ENCODE assay signal across 7 cellular contexts in genomic region chr11:7578276-7578955, GRCh38.
A peak's percentile ranks its signal among the peaks of the same experiment; 100 is the strongest.
DNase-seq lines count a peak whose midpoint lies in the region; ATAC-seq lines count a peak whose summit lies in the region.

No MANE protein-coding gene starts in this region.

- intact Hi-C loops in activated CD4-positive, alpha-beta memory T cell treated with anti-CD3 and anti-CD28 coated beads for 36 hours (cut with micrococcal nuclease), result no loop called here

- no peaks in the 10 kb centered on the region for H3K9me3 Mint-ChIP-seq in activated CD4-positive, alpha-beta memory T cell treated with anti-CD3 and anti-CD28 coated beads for 36 hours
- no peaks in the 10 kb centered on the region for H3K9me3 Mint-ChIP-seq in stimulated activated effector memory CD8-positive, alpha-beta T cell treated with anti-CD3 and anti-CD28 coated beads, Interleukin-12 subunit alpha, Interleukin-12 subunit beta, amount 100 ng/mL, for 72 hours

- peak overlapping the region; percentile 1 for H3K27ac Mint-ChIP-seq in activated CD4-positive, alpha-beta memory T cell treated with anti-CD3 and anti-CD28 coated beads for 36 hours
- peak overlapping the region; percentile 29 for H3K27ac Mint-ChIP-seq in stimulated activated effector memory CD8-positive, alpha-beta T cell treated with anti-CD3 and anti-CD28 coated beads, Interleukin-12 subunit alpha, Interleukin-12 subunit beta, amount 100 ng/mL, for 72 hours

- no peak overlapping the region for H3K27ac ChIP-seq in iPS-20b (ENCODE audit: low read length)

- no peaks in the 10 kb centered on the region for H3K27me3 Mint-ChIP-seq in activated CD4-positive, alpha-beta memory T cell treated with anti-CD3 and anti-CD28 coated beads for 36 hours

- no peaks in the 10 kb centered on the region for H3K36me3 ChIP-seq in iPS-20b (ENCODE audit: insufficient read depth, low read depth, low read length)

- H3K4me3 Mint-ChIP-seq in activated CD4-positive, alpha-beta memory T cell treated with anti-CD3 and anti-CD28 coated beads for 36 hours, result no peak overlapping the region
- peak overlapping the region; percentile 34 for H3K4me3 Mint-ChIP-seq in stimulated activated effector memory CD8-positive, alpha-beta T cell treated with anti-CD3 and anti-CD28 coated beads, Interleukin-12 subunit alpha, Interleukin-12 subunit beta, amount 100 ng/mL, for 72 hours

- no peaks in the 10 kb centered on the region for H3K9me3 ChIP-seq in iPS-20b (ENCODE audit: insufficient read depth, low read depth, low read length)

- POLR2A ChIA-PET in activated CD4-positive, alpha-beta memory T cell treated with anti-CD3 and anti-CD28 coated beads for 36 hours (lab: Charles Lee), result no interaction called here

- H3K9ac ChIP-seq in iPS-20b (ENCODE audit: low read depth, low read length), result peak overlapping the region; percentile 14; the same call in 1 of the 2 replicates

- H3K4me1 Mint-ChIP-seq in activated CD4-positive, alpha-beta memory T cell treated with anti-CD3 and anti-CD28 coated beads for 36 hours (ENCODE audit: low read depth), result peaks cover 33% of the 10 kb centered on the region
- peaks cover 34% of the 10 kb centered on the region for H3K4me1 Mint-ChIP-seq in stimulated activated effector memory CD8-positive, alpha-beta T cell treated with anti-CD3 and anti-CD28 coated beads, Interleukin-12 subunit alpha, Interleukin-12 subunit beta, amount 100 ng/mL, for 72 hours

- H3K4me3 ChIP-seq in iPS-20b (ENCODE audit: low read length), result peak overlapping the region; percentile 3; the same call in 1 of the 2 replicates

- peak; percentile 8 for ATAC-seq in GM19395 (IDR thresholded peaks at IDR 0.05; ENCODE audit: unreplicated experiment)
- ATAC-seq in stimulated activated effector memory CD8-positive, alpha-beta T cell treated with anti-CD3 and anti-CD28 coated beads, Interleukin-12 subunit alpha, Interleukin-12 subunit beta, amount 100 ng/mL, for 72 hours, result no peak

- no peaks in the 10 kb centered on the region for H3K36me3 Mint-ChIP-seq in activated CD4-positive, alpha-beta memory T cell treated with anti-CD3 and anti-CD28 coated beads for 36 hours
- H3K36me3 Mint-ChIP-seq in stimulated activated effector memory CD8-positive, alpha-beta T cell treated with anti-CD3 and anti-CD28 coated beads, Interleukin-12 subunit alpha, Interleukin-12 subunit beta, amount 100 ng/mL, for 72 hours, result no peaks in the 10 kb centered on the region

- H3K27me3 ChIP-seq in iPS-20b (ENCODE audit: insufficient read depth, low read length), result no peaks in the 10 kb centered on the region

- CTCF ChIA-PET in activated CD4-positive, alpha-beta memory T cell treated with anti-CD3 and anti-CD28 coated beads for 36 hours (lab: Charles Lee), result interaction anchor here (0.7 to 1.2 kb wide), 3 partner anchors 18 to 87 kb away, joined by 3 to 4 read pairs (median 3); partner anchors contain the start of gene PPFIBP2

- H3K4me1 ChIP-seq in iPS-20b (ENCODE audit: insufficient read depth, low read length), result peaks cover 44% of the 10 kb centered on the region

- no peak for DNase-seq in activated CD4-positive, alpha-beta memory T cell treated with anti-CD3 and anti-CD28 coated beads for 36 hours
- no peak for DNase-seq in stimulated activated effector memory CD8-positive, alpha-beta T cell treated with anti-CD3 and anti-CD28 coated beads, Interleukin-12 subunit alpha, Interleukin-12 subunit beta, amount 100 ng/mL, for 72 hours (ENCODE audit: low spot score in 2 of 2)
- DNase-seq in stimulated activated CD4-positive, alpha-beta T cell treated with anti-CD3 and anti-CD28 coated beads, Interleukin-12 subunit alpha, Interleukin-12 subunit beta, amount 100 ng/mL, for 4 hours, result no peak
- DNase-seq in CD1c-positive myeloid dendritic cell (ENCODE audit: extremely low spot score) (no peak), iPS-NIHi7 (ENCODE audit: extremely low spot score) (no peak)
